8 cellular contexts compared by ENCODE assay signal in genomic region chr4:39515669-39516401, GRCh38. TPM values are rescaled to one million over a fixed set of nuclear protein-coding genes. Genes with fewer than 3 reads are reported as not detected.
DNase-seq lines count a peak whose midpoint lies in the region; ATAC-seq and TF ChIP-seq lines count a peak whose summit lies in the region.
"Not testable (repeated sequence)": the region's sequence is repeated elsewhere in the genome, so short reads cannot be mapped to it uniquely, and the experiment has no call there.

No MANE protein-coding gene starts in this region.

- TF ChIP-seq POLR2A in body of pancreas (IDR thresholded peaks at IDR 0.05) = peak in 1 of 3 donors; percentile 2
- not testable (repeated sequence) for TF ChIP-seq POLR2A in esophagus squamous epithelium (IDR thresholded peaks at IDR 0.05)

- peak overlapping the region in 1 of 2 donors; percentile 31 for H3K9ac ChIP-seq in liver (ENCODE audit: low read depth in 1 of 2, low read length in 2 of 2)

- intact Hi-C loops in body of pancreas (cut with DNase I); esophagus squamous epithelium (cut with DNase I): not testable (repeated sequence)

- H3K27ac Mint-ChIP-seq in progenitor cell of endocrine pancreas = peak overlapping the region; percentile 81
- peak overlapping the region; percentile 66 for H3K27ac Mint-ChIP-seq in type B pancreatic cell

- ATAC-seq in body of pancreas = not testable (repeated sequence)

- H3K9me3 Mint-ChIP-seq in progenitor cell of endocrine pancreas (ENCODE audit: low read depth); type B pancreatic cell: not testable (repeated sequence)

- peaks cover 6 to 14% of the 10 kb centered on the region in 2 experiments; a peak in 2 of 3 replicates for H3K36me3 ChIP-seq in HEK293 (ENCODE audit: control insufficient read depth in 2 of 2, insufficient read depth in 1 of 2, low read length in 2 of 2)
- H3K36me3 ChIP-seq in body of pancreas (replicated peaks in 1 of 2; ENCODE audit: insufficient read depth in 1 of 2, low read depth in 2 of 2) = not testable (repeated sequence)
- H3K36me3 ChIP-seq in esophagus squamous epithelium = peaks cover 0 to 88% (median 27%) of the 10 kb centered on the region in 3 donors
- peaks cover 11 to 33% (median 23%) of the 10 kb centered on the region in 4 donors for H3K36me3 ChIP-seq in liver (ENCODE audit: control insufficient read depth in 4 of 4, insufficient read depth in 3 of 4, low read depth in 1 of 4, low read length in 3 of 4)

- not testable (repeated sequence) for TF ChIP-seq CTCF in AG04450 (IDR thresholded peaks at IDR 0.05; ENCODE audit: low read depth, low read length); HEK293 (tag by site-specific recombination; IDR thresholded peaks at IDR 0.05); RWPE1 (conservative IDR thresholded peaks at IDR 0.05; ENCODE audit: low read depth); body of pancreas (IDR thresholded peaks at IDR 0.05); esophagus squamous epithelium (IDR thresholded peaks at IDR 0.05); liver (IDR thresholded peaks at IDR 0.05; ENCODE audit: low read depth, low read length, missing input control); progenitor cell of endocrine pancreas (IDR thresholded peaks at IDR 0.05; ENCODE audit: unreplicated experiment); type B pancreatic cell (conservative IDR thresholded peaks at IDR 0.05)

- not testable (repeated sequence) for H3K9me3 ChIP-seq in AG04450 (ENCODE audit: control insufficient read depth, insufficient read depth, low read length); HEK293 (ENCODE audit: control insufficient read depth, insufficient read depth, low read depth, low read length); body of pancreas; esophagus squamous epithelium; liver (ENCODE audit: control insufficient read depth in 4 of 4, low read length in 3 of 4)

- H3K4me1 ChIP-seq in HEK293 (ENCODE audit: control insufficient read depth, insufficient read depth, low read length); liver (ENCODE audit: control insufficient read depth in 4 of 4, insufficient read depth in 4 of 4, low read length in 3 of 4): not testable (repeated sequence)
- peaks cover 30% of the 10 kb centered on the region for H3K4me1 ChIP-seq in body of pancreas
- H3K4me1 ChIP-seq in esophagus squamous epithelium = peaks cover 0 to 18% (median 0%) of the 10 kb centered on the region in 3 donors

- POLR2A ChIA-PET in AG04450 (lab: Yijun Ruan, JAX) = interaction anchor here (1.7 kb wide), 1 partner anchor 11 kb away, joined by 7 read pairs; the partner anchor contains the start of gene UGDH
- POLR2A ChIA-PET in HEK293 (lab: Yijun Ruan, JAX) = interaction anchor here (0.6 kb wide), 1 partner anchor 11 kb away, joined by 3 read pairs; the partner anchor contains the start of gene UGDH
- POLR2A ChIA-PET in RWPE1 (lab: Yijun Ruan, JAX; ENCODE audit: low non-redundant PET) = interaction anchor here (0.6 kb wide), 1 partner anchor 59 kb away, joined by 3 read pairs; no protein-coding TSS in a partner anchor

- H3K27ac ChIP-seq in AG04450 (ENCODE audit: low read depth, low read length) (peak overlapping the region; percentile 22), HEK293 (ENCODE audit: extremely low read depth, low read depth, low read length) (peak overlapping the region; percentile 5; the same call in 1 of the 2 replicates), RWPE1 (peak overlapping the region; percentile 70), body of pancreas (peak overlapping the region in 3 of 4 donors; percentile 64 to 83 (median 65)), esophagus squamous epithelium (peak overlapping the region in 3 of 4 donors; percentile 65 to 72 (median 69)), liver (ENCODE audit: low read depth in 1 of 2, low read length in 2 of 2) (peak overlapping the region; percentile 32 to 46)

- not testable (repeated sequence) for H3K4me3 ChIP-seq in AG04450 (ENCODE audit: low read depth, low read length); HEK293 (ENCODE audit: low read depth, low read length); body of pancreas; esophagus squamous epithelium; liver (ENCODE audit: low read depth in 1 of 3, low read length in 3 of 3)

- peaks cover 23% of the 10 kb centered on the region for H3K36me3 Mint-ChIP-seq in progenitor cell of endocrine pancreas (ENCODE audit: insufficient read depth)
- H3K36me3 Mint-ChIP-seq in type B pancreatic cell = peaks cover 22% of the 10 kb centered on the region

- 91 to 96% methylated on average over 14 of the region's 14 CpGs for WGBS in body of pancreas, 2 donors
- 96 to 98% methylated on average over 12 to 13 of the region's 14 CpGs for WGBS in esophagus squamous epithelium, 2 donors
- 96% methylated on average over 14 of the region's 14 CpGs for WGBS in liver

- H3K4me1 Mint-ChIP-seq in progenitor cell of endocrine pancreas (ENCODE audit: low read depth); type B pancreatic cell (ENCODE audit: unreplicated experiment): not testable (repeated sequence)

- H3K27me3 Mint-ChIP-seq in progenitor cell of endocrine pancreas, type B pancreatic cell: not testable (repeated sequence)

- not testable (repeated sequence) for H3K27me3 ChIP-seq in AG04450 (ENCODE audit: control insufficient read depth, insufficient read depth, low read length); body of pancreas; esophagus squamous epithelium; liver (ENCODE audit: control insufficient read depth in 4 of 4, insufficient read depth in 4 of 4, low read length in 3 of 4)

- not testable (repeated sequence) for H3K4me3 Mint-ChIP-seq in progenitor cell of endocrine pancreas (ENCODE audit: low read depth); type B pancreatic cell

- CTCF ChIA-PET in AG04450 (lab: Charles Lee); HEK293 (lab: Yijun Ruan, JAX); RWPE1 (lab: Yijun Ruan, JAX): not testable (repeated sequence)

- not testable (repeated sequence) for TF ChIP-seq RAD21 in liver (IDR thresholded peaks at IDR 0.05)

- DNase-seq in AG04450 (ENCODE audit: low read depth, low spot score); RWPE1 (ENCODE audit: low spot score); body of pancreas; esophagus squamous epithelium (lab: John Stamatoyannopoulos, UW); progenitor cell of endocrine pancreas (ENCODE audit: low spot score, unreplicated experiment); type B pancreatic cell (ENCODE audit: extremely low spot score, unreplicated experiment): not testable (repeated sequence)

TF ChIP-seq in HEK293, 187 proteins besides CTCF, POLR2A, EP300 and RAD21:
- TF ChIP-seq ZBTB17 (tag by site-specific recombination; IDR thresholded peaks at IDR 0.05) = 0 out of 2 replicates have a peak, but pooled peaks have one; percentile 41

RNA-seq across cellular contexts. Expression of gene UGDH, which starts 11.4 kb away (rescaled TPM):
- polyA plus RNA-seq in AG04450 (2011; rRNA removed) (87.8 and 117 TPM in 2 replicates), liver (100 to 1,000 TPM in 1 of 2 donors, 10 to 100 TPM in 1; 40.5 to 127 TPM)
- polyA minus RNA-seq in AG04450 (2011; rRNA and poly(A)+ RNA removed) = 86.4 and 146 TPM in 2 replicates
- total RNA-seq in body of pancreas (100 to 1,000 TPM in 1 of 2 donors, 10 to 100 TPM in 1; 71.1 to 107 TPM), esophagus squamous epithelium (100 to 1,000 TPM in 2 of 4 donors, 10 to 100 TPM in 2; 55.2 to 188 (median 98.0) TPM), liver (100 to 1,000 TPM in 1 of 2 donors, 10 to 100 TPM in 1; 33.1 to 241 TPM), progenitor cell of endocrine pancreas (518 and 607 TPM in 2 replicates), type B pancreatic cell (ENCODE audit: low replicate concordance) (124 and 128 TPM in 2 replicates)

RNA-seq across cellular contexts. Expression of gene LIAS, which starts 57.0 kb away (rescaled TPM):
- polyA plus RNA-seq in AG04450 (2011; rRNA removed) = 8.6 and 13.1 TPM in 2 replicates
- 1.6 and 4.8 TPM in 2 replicates for polyA minus RNA-seq in AG04450 (2011; rRNA and poly(A)+ RNA removed)
- 10 to 100 TPM in 1 of 2 donors, 1 to 10 TPM in 1; 4.9 to 15.3 TPM for total RNA-seq in body of pancreas
- 10 to 100 TPM in 3 of 4 donors, 1 to 10 TPM in 1; 9.1 to 17.8 (median 13.1) TPM for total RNA-seq in esophagus squamous epithelium
- 1 to 10 TPM; 7.1 to 9.7 TPM for total RNA-seq in liver
- polyA plus RNA-seq in liver = 1 to 10 TPM; 9.4 to 9.7 TPM
- 17.0 and 18.4 TPM in 2 replicates for total RNA-seq in progenitor cell of endocrine pancreas
- total RNA-seq in type B pancreatic cell (ENCODE audit: low replicate concordance) = 21.0 and 22.0 TPM in 2 replicates

RNA-seq across cellular contexts. Expression of gene RPL9, which starts 57.1 kb away (rescaled TPM):
- polyA plus RNA-seq in AG04450 (2011; rRNA removed) (2,183 and 3,111 TPM in 2 replicates), liver (100 to 1,000 TPM; 427 to 499 TPM)
- 194 and 311 TPM in 2 replicates for polyA minus RNA-seq in AG04450 (2011; rRNA and poly(A)+ RNA removed)
- total RNA-seq in body of pancreas (1,000 to 10,000 TPM in 1 of 2 donors, 100 to 1,000 TPM in 1; 811 to 1,738 TPM), esophagus squamous epithelium (1,000 to 10,000 TPM; 2,242 to 7,905 (median 4,182) TPM), liver (1,000 to 10,000 TPM in 1 of 2 donors, 100 to 1,000 TPM in 1; 732 to 1,176 TPM), progenitor cell of endocrine pancreas (1,349 and 1,450 TPM in 2 replicates), type B pancreatic cell (ENCODE audit: low replicate concordance) (1,623 and 1,887 TPM in 2 replicates)

Comparison
In these comparisons a context has a peak if more than half of its experiments do, and no peak if none do; other contexts are left out.
1. H3K27ac ChIP-seq: peak in every context shown above with its lines; median percentile 70 in RWPE1; 69 in esophagus squamous epithelium; 65 in body of pancreas; 39 in liver; 22 in AG04450; 5 in HEK293.